20 cellular contexts compared by ENCODE assay signal in the genomic region with DNA sequence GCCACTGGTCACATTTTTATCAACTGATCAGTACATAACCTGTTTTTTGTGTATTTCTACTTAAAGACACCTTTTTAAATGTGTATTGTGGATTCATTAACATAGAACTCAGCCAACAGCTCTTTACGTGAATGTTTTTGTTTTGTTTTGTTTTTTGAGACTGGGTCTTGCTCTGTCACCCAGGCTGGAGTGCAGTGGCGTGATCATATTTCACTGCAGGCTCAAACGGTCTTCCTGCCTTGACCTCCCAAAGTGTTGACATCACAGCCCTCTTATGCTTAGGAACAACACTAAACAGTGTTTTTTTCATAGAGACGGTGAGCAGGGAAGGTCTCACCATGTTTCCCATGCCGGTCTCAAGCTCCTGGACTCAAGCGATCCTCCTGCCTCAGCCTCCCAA. TPM values are rescaled to one million over a fixed set of nuclear protein-coding genes. Genes with fewer than 3 reads are reported as not detected.
A peak's percentile ranks its signal among the peaks of the same experiment; 100 is the strongest.
DNase-seq lines count a peak whose midpoint lies in the region; ATAC-seq, FAIRE-seq and TF ChIP-seq lines count a peak whose summit lies in the region.
"Had no signal": no experiment of that assay in that cellular context is flagged by ENCODE, and none has a peak within 500 bp of the region (broad histone marks: within the 10 kb centered on the region; RNA-seq: fewer than 3 reads in every experiment).

No MANE protein-coding gene starts in this region.

- H3K9me3 ChIP-seq in HepG2 (ENCODE audit: low read length) = no peaks in the 10 kb centered on the region
- no peaks in the 10 kb centered on the region for H3K9me3 ChIP-seq in right lobe of liver
- H3K9me3 ChIP-seq: Caco-2 had no signal

- TF ChIP-seq EP300 in HepG2 (IDR thresholded peaks at IDR 0.05; ENCODE audit: low read depth in 2 of 2, low read length in 2 of 2) = no peak
- TF ChIP-seq EP300 in HepG2 (CRISPR knock-in tag; IDR thresholded peaks at IDR 0.05; ENCODE audit: borderline replicate concordance) = no peak

- 91% methylated on average over 6 of the region's 6 CpGs for WGBS in HepG2 (ENCODE audit: low lambda C conversion rate)
- 91% methylated on average over 6 of the region's 6 CpGs for WGBS in right lobe of liver (ENCODE audit: insufficient coverage, low coverage, low lambda C conversion rate, missing lambda C conversion rate)

- in situ Hi-C loops in HepG2 (cut with HindIII; ENCODE audit: extremely low pct_ligation_motif_present, low pct_unique_long_range_greater_than_20kb) = no loop called here

- H3K4me1 ChIP-seq in HepG2 (ENCODE audit: insufficient read depth, low read length) (no peaks in the 10 kb centered on the region), right lobe of liver (no peaks in the 10 kb centered on the region)
- H3K4me1 ChIP-seq: Caco-2 had no signal

- no peak overlapping the region for H3K4me2 ChIP-seq in HepG2 (ENCODE audit: low read depth, low read length)
- H3K4me2 ChIP-seq: GM23338 had no signal

- H3K4me1 Mint-ChIP-seq in WTC11 (peaks cover 4% of the 10 kb centered on the region), nephron progenitor cell (peaks cover 17% of the 10 kb centered on the region), immature natural killer cell (no peaks in the 10 kb centered on the region)
- H3K4me1 Mint-ChIP-seq: GM23338 had no signal

- DNase-seq in HepG2 (ENCODE audit: low spot score) = no peak
- no peak for DNase-seq in right lobe of liver
- DNase-seq in WTC11 (ENCODE audit: low spot score) = no peak
- peak; percentile 5 for DNase-seq in iris pigment epithelial cell (ENCODE audit: low read depth)
- DNase-seq in nephron progenitor cell = no peak
- DNase-seq in 8988T = no peak
- no peak for DNase-seq in immature natural killer cell
- DNase-seq in GM12892 (ENCODE audit: insufficient read length) = no peak
- DNase-seq: AML-193; Caco-2; CD4-positive, alpha-beta T cell; GDM1; HCEC 1CT; HFFc6 had no signal

- intact Hi-C loops in HepG2 (cut with micrococcal nuclease; ENCODE audit: unreplicated experiment) (no loop called here), right lobe of liver (cut with DNase I) (no loop called here)

- H3K9me3 Mint-ChIP-seq in WTC11 = no peaks in the 10 kb centered on the region
- no peaks in the 10 kb centered on the region for H3K9me3 Mint-ChIP-seq in nephron progenitor cell
- H3K9me3 Mint-ChIP-seq in immature natural killer cell = no peaks in the 10 kb centered on the region
- H3K9me3 Mint-ChIP-seq: CD4-positive, alpha-beta T cell; GM23338; HFFc6 had no signal

- no peak for FAIRE-seq in HepG2 (lab: Jason Lieb, UNC)
- no peak for FAIRE-seq in GM12892 (lab: Jason Lieb, UNC)
- FAIRE-seq: A204.1, D721Med, H54, HTR-8/SVneo had no signal

- POLR2A ChIA-PET in HepG2 (lab: Yijun Ruan, JAX) (interaction anchor here (1.2 to 3.0 kb wide), 2 partner anchors 9 to 15 kb away, joined by 5 to 15 read pairs; partner anchors contain the start of genes CHRNA5 and PSMA4), WTC11 (lab: Charles Lee) (interaction anchor here (1.9 kb wide), 1 partner anchor 15 kb away, joined by 6 read pairs; the partner anchor contains the start of gene CHRNA5)

- H3K36me3 ChIP-seq in HepG2 (replicated peaks in 1 of 2; ENCODE audit: control insufficient read depth in 1 of 2, insufficient read depth in 2 of 2, low read length in 2 of 2) (peaks cover 13 to 30% of the 10 kb centered on the region in 2 experiments), right lobe of liver (peaks cover 4 to 47% (median 33%) of the 10 kb centered on the region in 4 donors)

- no peak overlapping the region for H3K9ac ChIP-seq in HepG2 (ENCODE audit: insufficient read depth, low read depth, low read length)

- no peak for TF ChIP-seq POLR2A in HepG2 (IDR thresholded peaks at IDR 0.05; ENCODE audit: insufficient read depth in 1 of 2, low read depth in 2 of 2, low read length in 2 of 2)
- no peak for TF ChIP-seq POLR2A in right lobe of liver (IDR thresholded peaks at IDR 0.05)
- TF ChIP-seq POLR2A in GM12892 (IDR thresholded peaks at IDR 0.05; ENCODE audit: low read depth, low read length) = no peak

- H3K27me3 ChIP-seq in HepG2 (ENCODE audit: control insufficient read depth in 1 of 2, insufficient read depth in 2 of 2, low read length in 2 of 2) = no peaks in the 10 kb centered on the region
- no peaks in the 10 kb centered on the region for H3K27me3 ChIP-seq in right lobe of liver

- H3K27ac Mint-ChIP-seq in WTC11 (peak overlapping the region; percentile 30; the same call in 1 of the 2 replicates), nephron progenitor cell (peak overlapping the region; percentile 76), immature natural killer cell (peak overlapping the region in 1 of 6 donors; percentile 34)
- H3K27ac Mint-ChIP-seq: CD4-positive, alpha-beta T cell; GM23338; HFFc6 had no signal

- no peak for TF ChIP-seq CTCF in HepG2 (CRISPR knock-in tag; IDR thresholded peaks at IDR 0.05)
- no peak for TF ChIP-seq CTCF in right lobe of liver (IDR thresholded peaks at IDR 0.05)
- no peak for TF ChIP-seq CTCF in WTC11 (IDR thresholded peaks at IDR 0.05)
- no peak for TF ChIP-seq CTCF in nephron progenitor cell (IDR thresholded peaks at IDR 0.05)

- H3K27me3 Mint-ChIP-seq in WTC11 (ENCODE audit: low read depth) = no peaks in the 10 kb centered on the region
- H3K27me3 Mint-ChIP-seq in nephron progenitor cell (ENCODE audit: low read depth, poor library complexity) = peaks cover 4% of the 10 kb centered on the region
- H3K27me3 Mint-ChIP-seq in immature natural killer cell (ENCODE audit: low read depth in 3 of 3) = peaks cover 0 to 7% (median 3%) of the 10 kb centered on the region in 3 donors
- H3K27me3 Mint-ChIP-seq: CD4-positive, alpha-beta T cell had no signal

- H3K4me3 Mint-ChIP-seq in WTC11 = no peak overlapping the region
- H3K4me3 Mint-ChIP-seq in nephron progenitor cell = no peak overlapping the region
- no peak overlapping the region for H3K4me3 Mint-ChIP-seq in immature natural killer cell
- H3K4me3 Mint-ChIP-seq: CD4-positive, alpha-beta T cell; GM23338; HFFc6 had no signal

- TSS peak; percentile 7 for BruUV-seq in HepG2 (replicated peaks; lab: Mats Ljungman, UMichigan)

- H3K4me3 ChIP-seq in HepG2 (replicated peaks in 1 of 3; ENCODE audit: insufficient read depth in 1 of 3, low read depth in 2 of 3, low read length in 3 of 3) (no peak overlapping the region), right lobe of liver (no peak overlapping the region)
- H3K4me3 ChIP-seq: GM23338 had no signal

- no peaks in the 10 kb centered on the region for H4K20me1 ChIP-seq in HepG2 (ENCODE audit: insufficient read depth, low read length)

- H2AFZ ChIP-seq in HepG2 (ENCODE audit: low read length) = no peak overlapping the region
- H2AFZ ChIP-seq: GM23338 had no signal

- ATAC-seq in HepG2 (no peak), right lobe of liver (no peak), WTC11 (peak; percentile 62)
- ATAC-seq: GM23338 had no signal

- no peaks in the 10 kb centered on the region for H3K79me2 ChIP-seq in HepG2 (ENCODE audit: insufficient read depth, low read length)

- CTCF ChIA-PET in HepG2 (lab: Yijun Ruan, JAX; ENCODE audit: low intra/inter-chr PET ratio, low total read pairs) = no interaction called here
- CTCF ChIA-PET in WTC11 (lab: Charles Lee) = interaction anchor here (1.2 kb wide), 1 partner anchor 15 kb away, joined by 3 read pairs; the partner anchor contains the start of gene CHRNA5

- no peak for TF ChIP-seq RAD21 in HepG2 (CRISPR knock-in tag; IDR thresholded peaks at IDR 0.05)

- H3K36me3 Mint-ChIP-seq in WTC11 = peaks cover 44% of the 10 kb centered on the region
- peaks cover 44% of the 10 kb centered on the region for H3K36me3 Mint-ChIP-seq in nephron progenitor cell (ENCODE audit: low read depth)
- H3K36me3 Mint-ChIP-seq in immature natural killer cell = peaks cover 15 to 48% (median 15%) of the 10 kb centered on the region in 3 donors

- H3K27ac ChIP-seq in HepG2 (ENCODE audit: extremely low read length, insufficient read depth, low read length) (no peak overlapping the region), right lobe of liver (no peak overlapping the region)
- H3K27ac ChIP-seq: C4-2B had no signal

RNA-seq across cellular contexts. Expression of gene PSMA4, which starts 9.9 kb away (rescaled TPM):
- total RNA-seq in HepG2 (2016; rRNA removed; fragmentation: Illumina TruSeq; extraction: Trizol) = 404 and 667 TPM in 2 replicates
- 98.5 and 109 TPM in 2 replicates for total RNA-seq in HepG2 (2016; cell fraction: cytosol; rRNA removed; fragmentation: Illumina TruSeq; extraction: Trizol; ENCODE audit: low read depth)
- total RNA-seq in HepG2 (2016; cell fraction: insoluble cytoplasmic fraction; rRNA removed; fragmentation: Illumina TruSeq; extraction: Trizol) = 403 and 697 TPM in 2 replicates
- 140 and 147 TPM in 2 replicates for total RNA-seq in HepG2 (2016; cell fraction: membrane; rRNA removed; fragmentation: Illumina TruSeq; extraction: Trizol)
- total RNA-seq in HepG2 (2016; cell fraction: nucleus; rRNA removed; fragmentation: Illumina TruSeq; extraction: Trizol) = 134 and 137 TPM in 2 replicates
- 145 and 202 TPM in 2 replicates for polyA plus RNA-seq in HepG2 (2011; rRNA removed)
- polyA plus RNA-seq in HepG2 (2011; cell fraction: cytosol; rRNA removed) = 108 and 163 TPM in 2 replicates
- polyA plus RNA-seq in HepG2 (2011; cell fraction: nucleus; rRNA removed) = 36.7 and 54.6 TPM in 2 replicates
- 210 and 212 TPM in 2 replicates for polyA plus RNA-seq in HepG2 (2012)
- 100 and 107 TPM in 2 replicates for polyA plus RNA-seq in HepG2 (2016; cell fraction: cytosol; fragmentation: Illumina TruSeq; extraction: Trizol; ENCODE audit: low read depth)
- polyA plus RNA-seq in HepG2 (2016; cell fraction: insoluble cytoplasmic fraction; fragmentation: Illumina TruSeq; extraction: Trizol; ENCODE audit: low read depth) = 529 and 575 TPM in 2 replicates
- 98.3 and 108 TPM in 2 replicates for polyA plus RNA-seq in HepG2 (2016; cell fraction: membrane; fragmentation: Illumina TruSeq; extraction: Trizol; ENCODE audit: low read depth)
- polyA plus RNA-seq in HepG2 (2016; cell fraction: nucleus; fragmentation: Illumina TruSeq; extraction: Trizol; ENCODE audit: insufficient read depth, low read depth) = 162 and 169 TPM in 2 replicates
- polyA minus RNA-seq in HepG2 (2011; rRNA and poly(A)+ RNA removed; ENCODE audit: low replicate concordance) = 24.7 and 98.6 TPM in 2 replicates
- 56.3 and 58.1 TPM in 2 replicates for polyA minus RNA-seq in HepG2 (2011; cell fraction: cytosol; rRNA and poly(A)+ RNA removed)
- polyA minus RNA-seq in HepG2 (2011; cell fraction: nucleus; rRNA and poly(A)+ RNA removed) = 42.0 and 45.1 TPM in 2 replicates
- 100 to 1,000 TPM in 3 of 6 experiments, 10 to 100 TPM in 3; 66.1 to 147 (median 92.3) TPM for total RNA-seq in right lobe of liver
- 268 to 281 TPM (median 269 TPM) in 3 replicates for total RNA-seq in WTC11 (2021)
- polyA plus RNA-seq in immature natural killer cell = 100 to 1,000 TPM; 263 to 510 (median 315) TPM
- 383 TPM for polyA plus RNA-seq in GM12892 (2012; ENCODE audit: missing spikeins)

RNA-seq across cellular contexts. Expression of gene CHRNA5, which starts 15.1 kb away (rescaled TPM):
- total RNA-seq in HepG2 (2016; rRNA removed; fragmentation: Illumina TruSeq; extraction: Trizol) (5.1 and 10.5 TPM in 2 replicates), right lobe of liver (under 1 TPM in 5 of 6 experiments, not detected in 1; 0.19 to 0.56 (median 0.38) TPM), WTC11 (2021) (21.0 to 23.3 TPM (median 21.2 TPM) in 3 replicates)
- total RNA-seq in HepG2 (2016; cell fraction: cytosol; rRNA removed; fragmentation: Illumina TruSeq; extraction: Trizol; ENCODE audit: low read depth) = 2.6 and 4.4 TPM in 2 replicates
- 6.0 and 9.6 TPM in 2 replicates for total RNA-seq in HepG2 (2016; cell fraction: insoluble cytoplasmic fraction; rRNA removed; fragmentation: Illumina TruSeq; extraction: Trizol)
- 3.0 and 4.1 TPM in 2 replicates for total RNA-seq in HepG2 (2016; cell fraction: membrane; rRNA removed; fragmentation: Illumina TruSeq; extraction: Trizol)
- total RNA-seq in HepG2 (2016; cell fraction: nucleus; rRNA removed; fragmentation: Illumina TruSeq; extraction: Trizol) = 9.4 and 11.0 TPM in 2 replicates
- polyA plus RNA-seq in HepG2 (2011; rRNA removed) (3.7 and 4.1 TPM in 2 replicates), immature natural killer cell (1 to 10 TPM in 1 of 3 donors, under 1 TPM in 2; 0.53 to 1.4 (median 0.62) TPM)
- 1.4 and 2.7 TPM in 2 replicates for polyA plus RNA-seq in HepG2 (2011; cell fraction: cytosol; rRNA removed)
- 0.37 and 1.0 TPM in 2 replicates for polyA plus RNA-seq in HepG2 (2011; cell fraction: nucleus; rRNA removed)
- polyA plus RNA-seq in HepG2 (2012) = 3.7 and 3.8 TPM in 2 replicates
- 0.54 and 1.3 TPM in 2 replicates for polyA plus RNA-seq in HepG2 (2016; cell fraction: cytosol; fragmentation: Illumina TruSeq; extraction: Trizol; ENCODE audit: low read depth)
- 4.2 and 7.2 TPM in 2 replicates for polyA plus RNA-seq in HepG2 (2016; cell fraction: insoluble cytoplasmic fraction; fragmentation: Illumina TruSeq; extraction: Trizol; ENCODE audit: low read depth)
- polyA plus RNA-seq in HepG2 (2016; cell fraction: membrane; fragmentation: Illumina TruSeq; extraction: Trizol; ENCODE audit: low read depth) = 1.9 and 2.0 TPM in 2 replicates
- 14.9 and 16.7 TPM in 2 replicates for polyA plus RNA-seq in HepG2 (2016; cell fraction: nucleus; fragmentation: Illumina TruSeq; extraction: Trizol; ENCODE audit: insufficient read depth, low read depth)
- 1.4 and 13.3 TPM in 2 replicates for polyA minus RNA-seq in HepG2 (2011; rRNA and poly(A)+ RNA removed; ENCODE audit: low replicate concordance)
- 1.4 and 1.5 TPM in 2 replicates for polyA minus RNA-seq in HepG2 (2011; cell fraction: cytosol; rRNA and poly(A)+ RNA removed)
- 0.99 and 1.3 TPM in 2 replicates for polyA minus RNA-seq in HepG2 (2011; cell fraction: nucleus; rRNA and poly(A)+ RNA removed)
- polyA plus RNA-seq in GM12892 (2012; ENCODE audit: missing spikeins) = 8.4 TPM

RNA-seq across cellular contexts. Expression of gene HYKK, which starts 42.8 kb away (rescaled TPM):
- total RNA-seq in HepG2 (2016; rRNA removed; fragmentation: Illumina TruSeq; extraction: Trizol) (5.4 and 6.5 TPM in 2 replicates), right lobe of liver (1 to 10 TPM; 3.7 to 8.9 (median 5.2) TPM), WTC11 (2021) (3.1 to 4.9 TPM (median 4.4 TPM) in 3 replicates)
- 5.6 and 5.8 TPM in 2 replicates for total RNA-seq in HepG2 (2016; cell fraction: cytosol; rRNA removed; fragmentation: Illumina TruSeq; extraction: Trizol; ENCODE audit: low read depth)
- total RNA-seq in HepG2 (2016; cell fraction: insoluble cytoplasmic fraction; rRNA removed; fragmentation: Illumina TruSeq; extraction: Trizol) = 5.2 and 6.7 TPM in 2 replicates
- total RNA-seq in HepG2 (2016; cell fraction: membrane; rRNA removed; fragmentation: Illumina TruSeq; extraction: Trizol) = 4.9 and 5.6 TPM in 2 replicates
- 2.7 and 3.7 TPM in 2 replicates for total RNA-seq in HepG2 (2016; cell fraction: nucleus; rRNA removed; fragmentation: Illumina TruSeq; extraction: Trizol)
- polyA plus RNA-seq in HepG2 (2011; rRNA removed) (3.5 and 3.6 TPM in 2 replicates), immature natural killer cell (under 1 TPM in 1 of 3 donors, not detected in 2; 0.31 TPM)
- polyA plus RNA-seq in HepG2 (2011; cell fraction: cytosol; rRNA removed) = 1.8 and 3.1 TPM in 2 replicates
- polyA plus RNA-seq in HepG2 (2011; cell fraction: nucleus; rRNA removed) = 2.0 and 3.1 TPM in 2 replicates
- polyA plus RNA-seq in HepG2 (2012) = 2.5 and 4.5 TPM in 2 replicates
- 4.8 and 5.7 TPM in 2 replicates for polyA plus RNA-seq in HepG2 (2016; cell fraction: cytosol; fragmentation: Illumina TruSeq; extraction: Trizol; ENCODE audit: low read depth)
- 6.6 and 8.7 TPM in 2 replicates for polyA plus RNA-seq in HepG2 (2016; cell fraction: insoluble cytoplasmic fraction; fragmentation: Illumina TruSeq; extraction: Trizol; ENCODE audit: low read depth)
- 4.1 and 6.7 TPM in 2 replicates for polyA plus RNA-seq in HepG2 (2016; cell fraction: membrane; fragmentation: Illumina TruSeq; extraction: Trizol; ENCODE audit: low read depth)
- polyA plus RNA-seq in HepG2 (2016; cell fraction: nucleus; fragmentation: Illumina TruSeq; extraction: Trizol; ENCODE audit: insufficient read depth, low read depth) = 5.0 and 5.8 TPM in 2 replicates
- 2.5 and 7.9 TPM in 2 replicates for polyA minus RNA-seq in HepG2 (2011; rRNA and poly(A)+ RNA removed; ENCODE audit: low replicate concordance)
- 2.1 and 2.3 TPM in 2 replicates for polyA minus RNA-seq in HepG2 (2011; cell fraction: cytosol; rRNA and poly(A)+ RNA removed)
- polyA minus RNA-seq in HepG2 (2011; cell fraction: nucleus; rRNA and poly(A)+ RNA removed) = 4.1 and 5.7 TPM in 2 replicates
- polyA plus RNA-seq in GM12892 (2012; ENCODE audit: missing spikeins) = 2.2 TPM
